ENCODE assay signal across 9 cellular contexts in genomic region chr3:30610702-30611410, GRCh38. TPM values are rescaled to one million over a fixed set of nuclear protein-coding genes. Genes with fewer than 3 reads are reported as not detected.
A peak's percentile ranks its signal among the peaks of the same experiment; 100 is the strongest.
DNase-seq lines count a peak whose midpoint lies in the region; ATAC-seq and TF ChIP-seq lines count a peak whose summit lies in the region.
"Had no signal": no experiment of that assay in that cellular context is flagged by ENCODE, and none has a peak within 500 bp of the region (broad histone marks: within the 10 kb centered on the region; RNA-seq: fewer than 3 reads in every experiment).

No MANE protein-coding gene starts in this region.

- H3K4me2 ChIP-seq in BLaER1 treated with 17β-estradiol and CSF1 and Interleukin-3, amounts not matched to agents 10 nM and 100 nM: peak overlapping the region; percentile 74 to 95 (median 87)

- H3K4me1 Mint-ChIP-seq in central memory CD8-positive, alpha-beta T cell: peaks cover 76% of the 10 kb centered on the region
- peaks cover 27% of the 10 kb centered on the region for H3K4me1 Mint-ChIP-seq in neural crest cell

- H3K4me3 Mint-ChIP-seq in central memory CD8-positive, alpha-beta T cell: peak overlapping the region; percentile 95
- H3K4me3 Mint-ChIP-seq in neural crest cell: peak overlapping the region; percentile 38

- H3K27me3 ChIP-seq in BLaER1 treated with 17β-estradiol and CSF1 and Interleukin-3, amounts not matched to agents 10 nM and 100 nM: no peaks in the 10 kb centered on the region

- H3K27ac ChIP-seq in BLaER1 treated with 17β-estradiol and CSF1 and Interleukin-3, amounts not matched to agents 10 nM and 100 nM: peak overlapping the region; percentile 2 to 100 (median 99); a peak in 20 of 22 replicates

- peak overlapping the region; percentile 87 for H3K27ac Mint-ChIP-seq in central memory CD8-positive, alpha-beta T cell (ENCODE audit: low read depth)
- no peak overlapping the region for H3K27ac Mint-ChIP-seq in neural crest cell (ENCODE audit: unreplicated experiment)

- peak overlapping the region; percentile 74 to 100 (median 99); a peak in 20 of 22 replicates for H3K9ac ChIP-seq in BLaER1 treated with 17β-estradiol and CSF1 and Interleukin-3, amounts not matched to agents 10 nM and 100 nM

- H3K9me3 ChIP-seq in BLaER1 treated with 17β-estradiol and CSF1 and Interleukin-3, amounts not matched to agents 10 nM and 100 nM (replicated peaks in 1 of 11): no peaks in the 10 kb centered on the region

- H3K9me3 Mint-ChIP-seq in central memory CD8-positive, alpha-beta T cell: no peaks in the 10 kb centered on the region
- H3K9me3 Mint-ChIP-seq in neural crest cell: no peaks in the 10 kb centered on the region

- TF ChIP-seq CTCF in neural crest cell (conservative IDR thresholded peaks at IDR 0.05): no peak

- peak overlapping the region; percentile 87 to 99 (median 94); a peak in 19 of 20 replicates for H3K4me3 ChIP-seq in BLaER1 treated with 17β-estradiol and CSF1 and Interleukin-3, amounts not matched to agents 10 nM and 100 nM

- peaks cover 41 to 80% (median 66%) of the 10 kb centered on the region in 11 experiments for H4K20me1 ChIP-seq in BLaER1 treated with 17β-estradiol and CSF1 and Interleukin-3, amounts not matched to agents 10 nM and 100 nM

- peaks cover 60 to 77% (median 67%) of the 10 kb centered on the region in 10 experiments for H3K4me1 ChIP-seq in BLaER1 treated with 17β-estradiol and CSF1 and Interleukin-3, amounts not matched to agents 10 nM and 100 nM

- H3K27me3 Mint-ChIP-seq in central memory CD8-positive, alpha-beta T cell: no peaks in the 10 kb centered on the region
- peaks cover 4% of the 10 kb centered on the region for H3K27me3 Mint-ChIP-seq in neural crest cell (ENCODE audit: low read depth)

- H3K36me3 Mint-ChIP-seq in central memory CD8-positive, alpha-beta T cell (ENCODE audit: insufficient read depth): peaks cover 31% of the 10 kb centered on the region
- peaks cover 3% of the 10 kb centered on the region for H3K36me3 Mint-ChIP-seq in neural crest cell (ENCODE audit: low read depth)

- peaks cover 0 to 41% (median 17%) of the 10 kb centered on the region in 11 experiments; a peak in 13 of 22 replicates for H3K36me3 ChIP-seq in BLaER1 treated with 17β-estradiol and CSF1 and Interleukin-3, amounts not matched to agents 10 nM and 100 nM

- no peak for ATAC-seq in central memory CD8-positive, alpha-beta T cell (replicated peaks; ENCODE audit: extremely low read depth, poor library complexity, severe bottlenecking)
- ATAC-seq in GM21825 (IDR thresholded peaks at IDR 0.05; ENCODE audit: unreplicated experiment): no peak

- DNase-seq in HT-29 (ENCODE audit: low spot score) (peak; percentile 26), neural crest cell (ENCODE audit: low read depth, low spot score) (no peak), DMS 273 treated with DMSO at 0.1 percent for 48 hours (lab: John Stamatoyannopoulos, UW) (no peak), KG1 (lab: John Stamatoyannopoulos, UW) (no peak), germinal center (ENCODE audit: low spot score) (no peak)
- DNase-seq in central memory CD8-positive, alpha-beta T cell (ENCODE audit: low spot score in 2 of 2): no peak
- DNase-seq: Karpas-422 had no signal

RNA-seq across cellular contexts. Expression of gene TGFBR2, which starts 4.5 kb away (rescaled TPM):
- 42.2 and 42.9 TPM in 2 replicates for total RNA-seq in HT-29 (2014; rRNA removed; shearing (Covaris generic))
- 8.5 and 8.7 TPM in 2 replicates for total RNA-seq in neural crest cell
